8 cellular contexts compared by ENCODE assay signal in genomic region chr20:2470432-2471193, GRCh38. TPM values are rescaled to one million over a fixed set of nuclear protein-coding genes. Genes with fewer than 3 reads are reported as not detected.
DNase-seq lines count a peak whose midpoint lies in the region; ATAC-seq and TF ChIP-seq lines count a peak whose summit lies in the region.

Gene SNRPB (minus strand): TSS chr20:2470789. CDS start chr20:2470690, 99 bp downstream.

- intact Hi-C loops in Calu3 (cut with micrococcal nuclease; ENCODE audit: unreplicated experiment): no loop called here

- H3K9me3 ChIP-seq in HUES64 (ENCODE audit: insufficient read depth, low read depth, low read length): no peaks in the 10 kb centered on the region
- H3K9me3 ChIP-seq in OCI-LY1 (ENCODE audit: low read length): no peaks in the 10 kb centered on the region

- H3K9me3 Mint-ChIP-seq in Calu3 (ENCODE audit: low read depth, unreplicated experiment): no peaks in the 10 kb centered on the region
- no peaks in the 10 kb centered on the region for H3K9me3 Mint-ChIP-seq in endothelial cell (ENCODE audit: unreplicated experiment)
- peaks cover 12% of the 10 kb centered on the region for H3K9me3 Mint-ChIP-seq in mesothelial cell of epicardium

- no peaks in the 10 kb centered on the region for H3K9me2 ChIP-seq in OCI-LY1 (ENCODE audit: low read depth, low read length)

- no peaks in the 10 kb centered on the region for H3F3A ChIP-seq in OCI-LY1 (ENCODE audit: insufficient read depth, low read length)

- peaks cover 32% of the 10 kb centered on the region for H3K79me2 ChIP-seq in OCI-LY1 (ENCODE audit: insufficient read depth, low read length)

- TF ChIP-seq CTCF in Calu3 (IDR thresholded peaks at IDR 0.05; ENCODE audit: unreplicated experiment) (no peak), OCI-LY1 (IDR thresholded peaks at IDR 0.05; ENCODE audit: low read length) (no peak), endothelial cell (IDR thresholded peaks at IDR 0.05; ENCODE audit: unreplicated experiment) (no peak), mesothelial cell of epicardium (IDR thresholded peaks at IDR 0.05; ENCODE audit: unreplicated experiment) (no peak)

- peaks cover 7% of the 10 kb centered on the region; the same call in 1 of the 2 replicates for H4K20me1 ChIP-seq in OCI-LY1 (ENCODE audit: insufficient read depth, low read length)

- H3K36me3 ChIP-seq in HUES64 (ENCODE audit: insufficient read depth, low read length) (peaks cover 40% of the 10 kb centered on the region), OCI-LY1 (ENCODE audit: insufficient read depth, low read length) (peaks cover 44% of the 10 kb centered on the region)

- H3K4me1 Mint-ChIP-seq in Calu3 (ENCODE audit: low read depth, unreplicated experiment) (peaks cover 28% of the 10 kb centered on the region), endothelial cell (ENCODE audit: unreplicated experiment) (peaks cover 33% of the 10 kb centered on the region), mesothelial cell of epicardium (peaks cover 29% of the 10 kb centered on the region)

- H3K4me3 ChIP-seq in HUES64 (ENCODE audit: low read length): peak within 1 kb of the TSS; percentile 86
- H3K4me3 ChIP-seq in OCI-LY1 (ENCODE audit: low read depth, low read length, poor library complexity, severe bottlenecking): peak within 1 kb of the TSS; percentile 99

- H3K27me3 ChIP-seq in HUES64 (ENCODE audit: insufficient read depth, low read length) (no peaks in the 10 kb centered on the region), OCI-LY1 (ENCODE audit: insufficient read depth, low read length) (no peaks in the 10 kb centered on the region)

- H3K36me3 Mint-ChIP-seq in Calu3 (ENCODE audit: insufficient read depth, unreplicated experiment) (peaks cover 50% of the 10 kb centered on the region), endothelial cell (ENCODE audit: low read depth, unreplicated experiment) (peaks cover 35% of the 10 kb centered on the region), mesothelial cell of epicardium (peaks cover 19% of the 10 kb centered on the region)

- H3K27ac Mint-ChIP-seq in Calu3 (ENCODE audit: unreplicated experiment) (peak within 1 kb of the TSS; percentile 99), endothelial cell (ENCODE audit: unreplicated experiment) (peak within 1 kb of the TSS; percentile 99), mesothelial cell of epicardium (peak within 1 kb of the TSS; percentile 98)

- peak within 1 kb of the TSS; percentile 90 for H3K27ac ChIP-seq in HUES64 (ENCODE audit: low read depth, low read length)
- H3K27ac ChIP-seq in OCI-LY1 (ENCODE audit: low read depth, low read length, poor library complexity, severe bottlenecking): peak within 1 kb of the TSS; percentile 88

- H3K4me3 Mint-ChIP-seq in Calu3 (ENCODE audit: low read depth, unreplicated experiment) (peak within 1 kb of the TSS; percentile 95), endothelial cell (ENCODE audit: unreplicated experiment) (peak within 1 kb of the TSS; percentile 98), mesothelial cell of epicardium (peak within 1 kb of the TSS; percentile 99)

- BruUV-seq in Calu3 (replicated peaks; lab: Mats Ljungman, UMichigan): no TSS peak

- H3K4me1 ChIP-seq in HUES64 (ENCODE audit: insufficient read depth, low read length): peaks cover 20% of the 10 kb centered on the region
- peaks cover 24% of the 10 kb centered on the region for H3K4me1 ChIP-seq in OCI-LY1 (ENCODE audit: insufficient read depth, low read length, severe bottlenecking)

- peak within 1 kb of the TSS; percentile 94 for H2AFZ ChIP-seq in OCI-LY1 (ENCODE audit: low read length)

- peak within 1 kb of the TSS; percentile 99 for H3K4me2 ChIP-seq in OCI-LY1 (ENCODE audit: low read length)

- 1% methylated on average over 52 of the region's 52 CpGs for WGBS in HUES64

- peak; percentile 91 for DNase-seq in Calu3
- DNase-seq in activated CD8-positive, alpha-beta memory T cell treated with anti-CD3 and anti-CD28 coated beads, Interleukin-2, amount 50 U/mL, for 4 hours: peak; percentile 95
- peak; percentile 90 for DNase-seq in endothelial cell (ENCODE audit: low spot score)
- peak; percentile 89 to 94 for DNase-seq in mesothelial cell of epicardium (ENCODE audit: low spot score in 2 of 2, unreplicated experiment in 2 of 2)
- peak; percentile 95 to 96 for DNase-seq in stimulated activated CD8-positive, alpha-beta memory T cell treated with anti-CD3 and anti-CD28 coated beads, Interleukin-15, amount 100 ng/mL, for 48 hours (ENCODE audit: low read depth in 2 of 2)

- ATAC-seq in GM21447 (IDR thresholded peaks at IDR 0.05; ENCODE audit: unreplicated experiment): peak; percentile 96

- H3K27me3 Mint-ChIP-seq in Calu3 (ENCODE audit: unreplicated experiment): no peaks in the 10 kb centered on the region
- H3K27me3 Mint-ChIP-seq in endothelial cell (ENCODE audit: unreplicated experiment): peaks cover 15% of the 10 kb centered on the region
- no peaks in the 10 kb centered on the region for H3K27me3 Mint-ChIP-seq in mesothelial cell of epicardium (ENCODE audit: low read depth)

- CTCF ChIA-PET in Calu3 (lab: Charles Lee): interaction anchor here (1.0 to 1.2 kb wide), 2 partner anchors 178 to 182 kb away, joined by 3 to 4 read pairs; no protein-coding TSS in a partner anchor

- H3K9ac ChIP-seq in HUES64 (ENCODE audit: low read depth, low read length): peak within 1 kb of the TSS; percentile 98
- peak within 1 kb of the TSS; percentile 97 for H3K9ac ChIP-seq in OCI-LY1 (ENCODE audit: low read length)

RNA-seq across cellular contexts. Expression of gene SNRPB, which starts in this region (rescaled TPM):
- total RNA-seq in Calu3 (2022) (208 and 215 TPM in 2 replicates), endothelial cell (ENCODE audit: unreplicated experiment) (195 TPM), mesothelial cell of epicardium (144 to 155 TPM (median 146 TPM) in 3 replicates)
- polyA plus RNA-seq in HUES64 (2013, experiment 1 of 2): 414 TPM
- polyA plus RNA-seq in HUES64 (2013, experiment 2 of 2): 397 TPM

Comparison
In these comparisons a context has a peak if more than half of its experiments do, and no peak if none do; other contexts are left out.
1. Peak in every context shown above with its lines: DNase-seq, ATAC-seq, H3K4me3 ChIP-seq and H3K27ac ChIP-seq.